In the genomic region with DNA sequence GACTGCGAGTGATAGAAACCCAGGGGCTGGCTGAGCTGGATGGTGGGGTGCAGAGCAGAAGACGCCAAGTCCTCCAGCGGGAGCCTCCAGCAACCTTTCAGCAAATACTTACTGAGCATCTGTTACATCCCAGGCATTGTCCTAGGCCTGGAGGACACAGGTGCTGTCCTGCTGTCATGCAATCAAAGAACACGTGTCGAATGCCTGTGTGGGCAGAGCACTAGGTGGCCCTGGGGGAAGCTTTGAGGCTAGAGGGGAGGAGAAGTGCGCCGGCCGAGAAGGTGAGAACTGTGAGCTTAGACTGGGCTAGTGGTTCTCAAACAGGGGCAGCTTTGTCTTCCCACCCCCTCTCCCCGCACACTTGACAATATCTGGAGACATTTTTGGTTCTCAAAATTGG, we compare ENCODE assay signal across 19 cellular contexts.
DNase-seq lines count a peak whose midpoint lies in the region; FAIRE-seq and TF ChIP-seq lines count a peak whose summit lies in the region.
"Had no signal": no experiment of that assay in that cellular context is flagged by ENCODE, and none has a peak within 500 bp of the region (broad histone marks: within the 10 kb centered on the region; RNA-seq: fewer than 3 reads in every experiment).

No MANE protein-coding gene starts in this region.

- no peak overlapping the region for H2BK120ac ChIP-seq in H1 (replicated peaks; ENCODE audit: low read depth, low read length)

- H3K27ac ChIP-seq in KOPT-K1 (ENCODE audit: low read depth, low read length, poor library complexity, severe bottlenecking): peak overlapping the region; percentile 14
- H3K27ac ChIP-seq in H1 (ENCODE audit: low read depth, low read length): no peak overlapping the region
- no peak overlapping the region for H3K27ac ChIP-seq in testis
- no peak overlapping the region for H3K27ac ChIP-seq in neural progenitor cell
- H3K27ac ChIP-seq: BLaER1 treated with 17β-estradiol and CSF1 and Interleukin-3, amounts not matched to agents 10 nM and 100 nM had no signal

- H3K4me2 ChIP-seq in H1 (ENCODE audit: insufficient read depth in 1 of 2, low read depth in 2 of 2, low read length in 2 of 2): no peak overlapping the region
- no peak overlapping the region for H3K4me2 ChIP-seq in neural progenitor cell
- H3K4me2 ChIP-seq: GM23338 had no signal

- H3K23ac ChIP-seq in H1 (ENCODE audit: insufficient read length): no peak overlapping the region

- no peaks in the 10 kb centered on the region for H3K36me3 Mint-ChIP-seq in mesothelial cell of epicardium
- H3K36me3 Mint-ChIP-seq in type B pancreatic cell: no peaks in the 10 kb centered on the region
- H3K36me3 Mint-ChIP-seq in neural progenitor cell: no peaks in the 10 kb centered on the region
- H3K36me3 Mint-ChIP-seq: CD4-positive, CD25-positive, alpha-beta regulatory T cell; CD8-positive, alpha-beta memory T cell; IgD-negative memory B cell had no signal

- H2AFZ ChIP-seq in H1 (ENCODE audit: low read length) (no peak overlapping the region), neural progenitor cell (replicated peaks) (no peak overlapping the region)
- H2AFZ ChIP-seq: GM23338 had no signal

- H3K9me3 ChIP-seq in KOPT-K1 (ENCODE audit: insufficient read depth, low read length, poor library complexity, severe bottlenecking) (peaks cover 11% of the 10 kb centered on the region), H1 (ENCODE audit: insufficient read depth in 2 of 2, low read depth in 1 of 2, low read length in 1 of 2) (no peaks in the 10 kb centered on the region), testis (no peaks in the 10 kb centered on the region), neural progenitor cell (ENCODE audit: low read depth) (no peaks in the 10 kb centered on the region)

- no peaks in the 10 kb centered on the region for H3K79me1 ChIP-seq in H1 (ENCODE audit: low read depth, low read length)

- no peak overlapping the region for H2BK5ac ChIP-seq in H1 (ENCODE audit: low read depth, low read length)

- H4K8ac ChIP-seq in H1 (ENCODE audit: extremely low read depth, insufficient read depth, low read length): no peak overlapping the region

- peaks cover 0 to 3% (median 0%) of the 10 kb centered on the region in 4 experiments; a peak in 1 of 7 replicates for H3K27me3 ChIP-seq in H1 (replicated peaks in 1 of 4; ENCODE audit: control insufficient read depth in 3 of 4, extremely low read depth in 1 of 4, insufficient read depth in 3 of 4, low read length in 3 of 4)
- no peaks in the 10 kb centered on the region for H3K27me3 ChIP-seq in testis
- no peaks in the 10 kb centered on the region for H3K27me3 ChIP-seq in neural progenitor cell

- intact Hi-C loops in testis (cut with DNase I; ENCODE audit: low total_unique reads): no loop called here

- CTCF ChIA-PET in H1 (lab: Charles Lee; ENCODE audit: partially characterized antibody): interaction anchor here (1.0 to 1.3 kb wide), 2 partner anchors 18 to 28 kb away, joined by 3 to 6 read pairs; no protein-coding TSS in a partner anchor

- no peaks in the 10 kb centered on the region for H3F3A ChIP-seq in neural progenitor cell (ENCODE audit: low read depth)

- no peak overlapping the region for H4K91ac ChIP-seq in H1 (replicated peaks; ENCODE audit: insufficient read length, low read length)

- no peak overlapping the region for H3K18ac ChIP-seq in H1 (ENCODE audit: extremely low read depth, low read length)

- no peak overlapping the region for H2AK5ac ChIP-seq in H1 (ENCODE audit: low read depth, low read length)

- WGBS in H1 (ENCODE audit: extremely low coverage in 1 of 2, insufficient coverage in 1 of 2, insufficient read length in 1 of 2, insufficient replicate concordance in 2 of 2, low coverage in 1 of 2, low lambda C conversion rate in 2 of 2, missing lambda C conversion rate in 1 of 2), 2 experiments: 78% methylated on average over 6 of the region's 9 CpGs; no CpG with 5 or more reads in 1 of the 2 experiments
- WGBS in testis, 2 donors: 75 to 84% methylated on average over 9 of the region's 9 CpGs

- peaks cover 6% of the 10 kb centered on the region for H3K27me3 Mint-ChIP-seq in mesothelial cell of epicardium (ENCODE audit: low read depth)
- peaks cover 22% of the 10 kb centered on the region for H3K27me3 Mint-ChIP-seq in type B pancreatic cell
- peaks cover 19% of the 10 kb centered on the region for H3K27me3 Mint-ChIP-seq in neural progenitor cell (ENCODE audit: insufficient read depth, low read depth)

- H4K5ac ChIP-seq in H1 (ENCODE audit: insufficient read length, low read depth, low read length): no peak overlapping the region

- no peaks in the 10 kb centered on the region for H3K36me3 ChIP-seq in KOPT-K1 (ENCODE audit: insufficient read depth, low read length)
- no peaks in the 10 kb centered on the region for H3K36me3 ChIP-seq in H1 (ENCODE audit: control insufficient read depth in 2 of 4, insufficient read depth in 4 of 4, low read length in 3 of 4)
- H3K36me3 ChIP-seq in testis (ENCODE audit: low read depth, missing control alignments): no peaks in the 10 kb centered on the region
- H3K36me3 ChIP-seq in neural progenitor cell: no peaks in the 10 kb centered on the region
- H3K36me3 ChIP-seq: BLaER1 treated with 17β-estradiol and CSF1 and Interleukin-3, amounts not matched to agents 10 nM and 100 nM had no signal

- H3K9me3 Mint-ChIP-seq in mesothelial cell of epicardium (no peaks in the 10 kb centered on the region), type B pancreatic cell (peaks cover 6% of the 10 kb centered on the region), neural progenitor cell (peaks cover 2% of the 10 kb centered on the region)
- H3K9me3 Mint-ChIP-seq: GM23338 had no signal

- H3K56ac ChIP-seq in H1 (replicated peaks; ENCODE audit: insufficient read length, low read depth, low read length): no peak overlapping the region

- no peak for FAIRE-seq in H1 (lab: Jason Lieb, UNC)
- FAIRE-seq: D721Med, HepG2 had no signal

- no peak for TF ChIP-seq POLR2A in H1 (IDR thresholded peaks at IDR 0.05; ENCODE audit: control extremely low read depth in 1 of 2, low read depth in 2 of 2, low read length in 2 of 2)
- no peak for TF ChIP-seq POLR2A in testis (IDR thresholded peaks at IDR 0.05)

- H3K4me1 ChIP-seq in H1 (replicated peaks in 1 of 4; ENCODE audit: control insufficient read depth in 3 of 4, insufficient read depth in 4 of 4, low read length in 3 of 4): peaks cover 0 to 7% (median 3%) of the 10 kb centered on the region in 4 experiments; a peak in 4 of 7 replicates
- H3K4me1 ChIP-seq in testis: no peaks in the 10 kb centered on the region
- peaks cover 28% of the 10 kb centered on the region for H3K4me1 ChIP-seq in neural progenitor cell

- DNase-seq in H1 (ENCODE audit: low read depth in 1 of 2, low spot score in 2 of 2): no peak
- no peak for DNase-seq in mesothelial cell of epicardium (ENCODE audit: low spot score in 2 of 2, unreplicated experiment in 2 of 2)
- DNase-seq in type B pancreatic cell (ENCODE audit: extremely low spot score, unreplicated experiment): no peak
- DNase-seq in testis: no peak
- no peak for DNase-seq in neural progenitor cell (ENCODE audit: low spot score)
- no peak for DNase-seq in NCI-H1417 treated with DMSO at 0.1 percent for 48 hours (lab: John Stamatoyannopoulos, UW)
- DNase-seq: CD4-positive, CD25-positive, alpha-beta regulatory T cell; CD8-positive, alpha-beta memory T cell; COR-L47; GDM1; H7; HFFc6 had no signal

- H2BK15ac ChIP-seq in H1 (ENCODE audit: low read length): no peak overlapping the region

- H4K20me1 ChIP-seq in H1 (replicated peaks in 1 of 2; ENCODE audit: control insufficient read depth in 1 of 2, insufficient read depth in 2 of 2, low read length in 2 of 2) (peaks cover 0 to 1% of the 10 kb centered on the region in 2 experiments), neural progenitor cell (ENCODE audit: low read depth) (no peaks in the 10 kb centered on the region)
- H4K20me1 ChIP-seq: BLaER1 treated with 17β-estradiol and CSF1 and Interleukin-3, amounts not matched to agents 10 nM and 100 nM had no signal

- H3K9ac ChIP-seq in H1 (replicated peaks in 1 of 4; ENCODE audit: extremely low read depth in 1 of 4, low read depth in 3 of 4, low read length in 3 of 4): no peak overlapping the region
- H3K9ac ChIP-seq in neural progenitor cell: no peak overlapping the region
- H3K9ac ChIP-seq: BLaER1 treated with 17β-estradiol and CSF1 and Interleukin-3, amounts not matched to agents 10 nM and 100 nM had no signal

- H3K79me2 ChIP-seq in H1 (ENCODE audit: control insufficient read depth in 1 of 2, insufficient read depth in 2 of 2, low read length in 2 of 2) (no peaks in the 10 kb centered on the region), neural progenitor cell (ENCODE audit: low read depth) (no peaks in the 10 kb centered on the region)

- H3K4me3 ChIP-seq in H1 (ENCODE audit: extremely low read depth in 1 of 4, insufficient read depth in 2 of 4, low read depth in 3 of 4, low read length in 4 of 4) (no peak overlapping the region), testis (no peak overlapping the region), neural progenitor cell (no peak overlapping the region)
- H3K4me3 ChIP-seq: BLaER1 treated with 17β-estradiol and CSF1 and Interleukin-3, amounts not matched to agents 10 nM and 100 nM; GM23338 had no signal

- POLR2A ChIA-PET in H1 (lab: Charles Lee; ENCODE audit: partially characterized antibody): no interaction called here

- no peak for TF ChIP-seq RAD21 in H1 (IDR thresholded peaks at IDR 0.05 in 1 of 2, conservative IDR thresholded peaks at IDR 0.05 in 1 of 2; ENCODE audit: low read depth in 2 of 2, low read length in 2 of 2)

- H3K14ac ChIP-seq in H1 (ENCODE audit: insufficient read length): no peak overlapping the region

- no peak overlapping the region for H3K4me3 Mint-ChIP-seq in mesothelial cell of epicardium
- no peak overlapping the region for H3K4me3 Mint-ChIP-seq in type B pancreatic cell
- H3K4me3 Mint-ChIP-seq in neural progenitor cell: no peak overlapping the region
- H3K4me3 Mint-ChIP-seq: B cell; CD4-positive, CD25-positive, alpha-beta regulatory T cell; CD8-positive, alpha-beta memory T cell; GM23338; HFFc6; IgD-negative memory B cell had no signal

- H2BK20ac ChIP-seq in H1 (ENCODE audit: low read length): 0 out of 2 replicates have a peak overlapping the region, but pooled peaks have one; percentile 3

- TF ChIP-seq CTCF in H1 (IDR thresholded peaks at IDR 0.05; ENCODE audit: control extremely low read depth in 1 of 3, insufficient read depth in 1 of 3, low read depth in 1 of 3, low read length in 3 of 3) (no peak), mesothelial cell of epicardium (IDR thresholded peaks at IDR 0.05; ENCODE audit: unreplicated experiment) (no peak), type B pancreatic cell (conservative IDR thresholded peaks at IDR 0.05) (no peak), testis (IDR thresholded peaks at IDR 0.05) (no peak), neural progenitor cell (IDR thresholded peaks at IDR 0.05) (no peak)

- H3K27ac Mint-ChIP-seq in mesothelial cell of epicardium (peak overlapping the region; percentile 81), type B pancreatic cell (peak overlapping the region; percentile 12), neural progenitor cell (no peak overlapping the region)
- H3K27ac Mint-ChIP-seq: B cell; CD4-positive, CD25-positive, alpha-beta regulatory T cell; CD8-positive, alpha-beta memory T cell; GM23338; HFFc6; IgD-negative memory B cell had no signal

- no peak for TF ChIP-seq EP300 in H1 (IDR thresholded peaks at IDR 0.05; ENCODE audit: borderline replicate concordance in 1 of 2, low read depth in 2 of 2, low read length in 2 of 2)

- peaks cover 5% of the 10 kb centered on the region for H3K23me2 ChIP-seq in H1 (ENCODE audit: low read depth, low read length)

- no peak overlapping the region for H2BK12ac ChIP-seq in H1 (ENCODE audit: low read depth, low read length)

- no peak overlapping the region for H3K4ac ChIP-seq in H1 (replicated peaks; ENCODE audit: insufficient read length, low read depth, low read length)

- H3K4me1 Mint-ChIP-seq in mesothelial cell of epicardium: peaks cover 43% of the 10 kb centered on the region
- H3K4me1 Mint-ChIP-seq in type B pancreatic cell (ENCODE audit: unreplicated experiment): peaks cover 52% of the 10 kb centered on the region
- H3K4me1 Mint-ChIP-seq in neural progenitor cell: peaks cover 49% of the 10 kb centered on the region
- H3K4me1 Mint-ChIP-seq: B cell; CD4-positive, CD25-positive, alpha-beta regulatory T cell; CD8-positive, alpha-beta memory T cell; IgD-negative memory B cell had no signal
